In genomic region chr18:75762758-75763157, GRCh38 we compare ENCODE assay signal across 27 cellular contexts.
"Had no signal": no experiment of that assay in that cellular context is flagged by ENCODE, and none has a peak within 500 bp of the region (broad histone marks: within the 10 kb centered on the region; RNA-seq: fewer than 3 reads in every experiment).

No MANE protein-coding gene starts in this region.

- FAIRE-seq: urothelium cell line had no signal

- H3K27me3 ChIP-seq: stomach, suprapubic skin, testis, thyroid gland, tibial artery, tibial nerve, transverse colon, upper lobe of left lung, upper lobe of right lung, uterus, vagina had no signal

- H3K4me3 ChIP-seq: stomach, suprapubic skin, testis, thoracic aorta, thyroid gland, tibial artery, tibial nerve, transverse colon, upper lobe of left lung, upper lobe of right lung, uterus, vagina had no signal

- H3K9me3 ChIP-seq: stomach, suprapubic skin, testis, thoracic aorta, thyroid gland, tibial artery, tibial nerve, transverse colon, upper lobe of left lung, upper lobe of right lung, uterus, vagina had no signal

- H3K27ac ChIP-seq: stomach, suprapubic skin, testis, thoracic aorta, thyroid gland, tibial artery, tibial nerve, transverse colon, upper lobe of left lung, upper lobe of right lung, uterus, vagina had no signal

- ATAC-seq: stimulated activated effector memory CD8-positive, alpha-beta T cell treated with anti-CD3 and anti-CD28 coated beads, Interleukin-12 subunit alpha, Interleukin-12 subunit beta, amount 100 ng/mL, for 72 hours; stimulated activated memory B cell treated with anti-CD40 and anti-IgM and Interleukin-4, amounts not matched to agents 10 μg/mL and 1 μg/mL and 100 μg/mL, for 72 hours; stimulated activated naive B cell treated with anti-CD40 and anti-IgM and Interleukin-4, amounts not matched to agents 10 μg/mL and 1 μg/mL and 100 μg/mL, for 72 hours; stimulated activated naive CD8-positive, alpha-beta T cell treated with anti-CD3 and anti-CD28 coated beads, Interleukin-15, amount 100 ng/mL, for 72 hours; stimulated activated naive CD8-positive, alpha-beta T cell treated with anti-CD3 and anti-CD28 coated beads, Interleukin-15, Interleukin-2, amounts not matched to agents 100 U/mL and 50 U/mL, for 24 hours; upper lobe of right lung had no signal

- H3K4me1 ChIP-seq: stomach, suprapubic skin, testis, thyroid gland, tibial artery, tibial nerve, transverse colon, upper lobe of left lung, upper lobe of right lung, uterus, vagina had no signal

- DNase-seq: stimulated activated CD4-positive, alpha-beta T cell treated with anti-CD3 and anti-CD28 coated beads, Interleukin-2, amount 100 ng/mL, for 48 hours; stimulated activated CD4-positive, alpha-beta T cell treated with anti-CD3 and anti-CD28 coated beads, Interleukin-4, amount 100 ng/mL, for 1 hour; stimulated activated CD4-positive, alpha-beta T cell treated with anti-CD3 and anti-CD28 coated beads, Interleukin-4, amount 100 ng/mL, for 24 hours; stimulated activated CD4-positive, alpha-beta T cell treated with anti-CD3 and anti-CD28 coated beads, Interleukin-4, amount 100 ng/mL, for 4 hours; stimulated activated CD8-positive, alpha-beta memory T cell treated with anti-CD3 and anti-CD28 coated beads, Interleukin-4, amount 100 ng/mL, for 48 hours; stimulated activated naive B cell treated with anti-CD40 and anti-IgM and Interleukin-4, amounts not matched to agents 10 μg/mL and 1 μg/mL and 100 μg/mL, for 72 hours; stimulated activated naive CD4-positive, alpha-beta T cell; stimulated activated naive CD4-positive, alpha-beta T cell treated with Interleukin-2 at 50 U/mL for 16 hours; stimulated activated naive CD8-positive, alpha-beta T cell treated with anti-CD3 and anti-CD28 coated beads, Interleukin-15, amount 100 ng/mL, for 72 hours; stimulated activated naive CD8-positive, alpha-beta T cell treated with anti-CD3 and anti-CD28 coated beads, Interleukin-15, Interleukin-2, amounts not matched to agents 100 U/mL and 50 U/mL, for 24 hours; stomach; substantia nigra; testis; thyroid gland; tibial artery; transverse colon; trophoblast cell; upper lobe of left lung; upper lobe of right lung; uterus had no signal

- H3K36me3 ChIP-seq: stomach, suprapubic skin, thoracic aorta, thyroid gland, tibial artery, tibial nerve, transverse colon, upper lobe of left lung, upper lobe of right lung, uterus, vagina had no signal
